ENCODE assay signal across 27 cellular contexts in genomic region chr1:69929278-69930057, GRCh38.
DNase-seq lines count a peak whose midpoint lies in the region; ATAC-seq and TF ChIP-seq lines count a peak whose summit lies in the region.
"Had no signal": no experiment of that assay in that cellular context is flagged by ENCODE, and none has a peak within 500 bp of the region (broad histone marks: within the 10 kb centered on the region; RNA-seq: fewer than 3 reads in every experiment).

No MANE protein-coding gene starts in this region.

- H3K4me1 ChIP-seq in GM23248 (ENCODE audit: insufficient read depth) = no peaks in the 10 kb centered on the region
- H3K4me1 ChIP-seq: BLaER1 treated with 17β-estradiol and CSF1 and Interleukin-3, amounts not matched to agents 10 nM and 100 nM; neural progenitor cell; vagina had no signal

- no peaks in the 10 kb centered on the region for H3K9me3 ChIP-seq in GM23248 (ENCODE audit: low read depth)
- H3K9me3 ChIP-seq: thoracic aorta, vagina had no signal

- H4K20me1 ChIP-seq in GM23248 (ENCODE audit: insufficient read depth) = no peaks in the 10 kb centered on the region
- H4K20me1 ChIP-seq: BLaER1 treated with 17β-estradiol and CSF1 and Interleukin-3, amounts not matched to agents 10 nM and 100 nM had no signal

- H3K79me2 ChIP-seq in GM23248 (ENCODE audit: insufficient read depth) = no peaks in the 10 kb centered on the region

- no peak overlapping the region for H3K4me2 ChIP-seq in GM23248 (ENCODE audit: unreplicated experiment)
- H3K4me2 ChIP-seq: BLaER1 treated with 17β-estradiol and CSF1 and Interleukin-3, amounts not matched to agents 10 nM and 100 nM; neural progenitor cell had no signal

- CTCF ChIA-PET in activated CD4-positive, alpha-beta memory T cell treated with anti-CD3 and anti-CD28 coated beads for 36 hours (lab: Charles Lee) = no interaction called here

- H2AFZ ChIP-seq in GM23248 = no peak overlapping the region
- H2AFZ ChIP-seq: neural progenitor cell had no signal

- DNase-seq in GM23248 (peak; percentile 27), MV-4-11 (lab: John Stamatoyannopoulos, UW) (peak; percentile 39), amniotic epithelial cell (ENCODE audit: low read depth) (peak; percentile 67), fibroblast of villous mesenchyme (ENCODE audit: low read depth) (peak; percentile 38), CD14-positive monocyte (ENCODE audit: low spot score) (no peak)
- DNase-seq in activated CD4-positive, alpha-beta memory T cell treated with anti-CD3 and anti-CD28 coated beads for 36 hours = no peak
- DNase-seq: ACHN; activated CD8-positive, alpha-beta T cell treated with anti-CD3 and anti-CD28 coated beads for 36 hours; activated naive CD8-positive, alpha-beta T cell treated with anti-CD3 and anti-CD28 coated beads for 36 hours; EL; erythroblast; KG1; NCI-H1092 treated with DMSO at 0.1 percent for 48 hours; NCI-H1930; NCI-H2227 treated with DMSO at 0.1 percent for 48 hours; NCI-H748 treated with DMSO at 0.1 percent for 48 hours; SHP77; stimulated activated CD4-positive, alpha-beta T cell treated with anti-CD3 and anti-CD28 coated beads, Interleukin-15, amount 100 ng/mL, for 24 hours; stimulated activated naive CD8-positive, alpha-beta T cell treated with anti-CD3 and anti-CD28 coated beads, Interleukin-15, Interleukin-2, amounts not matched to agents 100 U/mL and 50 U/mL, for 24 hours had no signal

- H3K36me3 ChIP-seq in GM23248 (ENCODE audit: low read depth) = no peaks in the 10 kb centered on the region
- H3K36me3 ChIP-seq: BLaER1 treated with 17β-estradiol and CSF1 and Interleukin-3, amounts not matched to agents 10 nM and 100 nM; neural progenitor cell; thoracic aorta; vagina had no signal

- no peaks in the 10 kb centered on the region for H3F3A ChIP-seq in GM23248 (ENCODE audit: insufficient read depth)

- POLR2A ChIA-PET in activated CD4-positive, alpha-beta memory T cell treated with anti-CD3 and anti-CD28 coated beads for 36 hours (lab: Charles Lee) = no interaction called here

- ATAC-seq in HG02759 (IDR thresholded peaks at IDR 0.05; ENCODE audit: unreplicated experiment) (no peak), HG03469 (IDR thresholded peaks at IDR 0.05; ENCODE audit: unreplicated experiment) (no peak)
- ATAC-seq: activated CD4-positive, CD25-positive, alpha-beta regulatory T cell treated with anti-CD3 and anti-CD28 coated beads, Interleukin-2, amount 50 U/mL, for 24 hours; activated CD8-positive, alpha-beta T cell treated with anti-CD3 and anti-CD28 coated beads for 36 hours; sciatic nerve; stimulated activated naive CD8-positive, alpha-beta T cell treated with anti-CD3 and anti-CD28 coated beads, Interleukin-15, Interleukin-2, amounts not matched to agents 100 U/mL and 50 U/mL, for 24 hours had no signal

- H3K9ac ChIP-seq in GM23248 = no peak overlapping the region
- H3K9ac ChIP-seq: BLaER1 treated with 17β-estradiol and CSF1 and Interleukin-3, amounts not matched to agents 10 nM and 100 nM; neural progenitor cell had no signal

- in situ Hi-C loops in GM23248 (cut with MboI) = no loop called here

- H3K27me3 Mint-ChIP-seq in activated CD4-positive, alpha-beta memory T cell treated with anti-CD3 and anti-CD28 coated beads for 36 hours = no peaks in the 10 kb centered on the region
- H3K27me3 Mint-ChIP-seq in CD14-positive monocyte (ENCODE audit: low read depth in 3 of 3) = no peaks in the 10 kb centered on the region
- H3K27me3 Mint-ChIP-seq: activated CD8-positive, alpha-beta T cell treated with anti-CD3 and anti-CD28 coated beads for 36 hours; activated naive CD8-positive, alpha-beta T cell treated with anti-CD3 and anti-CD28 coated beads for 36 hours had no signal

- no peak overlapping the region for H3K27ac Mint-ChIP-seq in activated CD4-positive, alpha-beta memory T cell treated with anti-CD3 and anti-CD28 coated beads for 36 hours
- no peak overlapping the region for H3K27ac Mint-ChIP-seq in CD14-positive monocyte
- H3K27ac Mint-ChIP-seq: activated CD8-positive, alpha-beta T cell treated with anti-CD3 and anti-CD28 coated beads for 36 hours; activated naive CD8-positive, alpha-beta T cell treated with anti-CD3 and anti-CD28 coated beads for 36 hours; neural progenitor cell had no signal

- TF ChIP-seq CTCF in fibroblast of villous mesenchyme (IDR thresholded peaks at IDR 0.05; ENCODE audit: insufficient read depth, low read depth, low read length) (no peak), CD14-positive monocyte (IDR thresholded peaks at IDR 0.05) (no peak)

- intact Hi-C loops in activated CD4-positive, alpha-beta memory T cell treated with anti-CD3 and anti-CD28 coated beads for 36 hours (cut with micrococcal nuclease) = no loop called here
- intact Hi-C loops in CD14-positive monocyte (cut with micrococcal nuclease) = no loop called here

- no peak overlapping the region for H3K4me3 ChIP-seq in GM23248
- no peak overlapping the region for H3K4me3 ChIP-seq in fibroblast of villous mesenchyme (ENCODE audit: low read depth, low read length)
- H3K4me3 ChIP-seq: BLaER1 treated with 17β-estradiol and CSF1 and Interleukin-3, amounts not matched to agents 10 nM and 100 nM; neural progenitor cell; thoracic aorta; vagina had no signal

- H3K27me3 ChIP-seq in GM23248 (replicated peaks; ENCODE audit: insufficient read depth) = no peaks in the 10 kb centered on the region
- H3K27me3 ChIP-seq: BLaER1 treated with 17β-estradiol and CSF1 and Interleukin-3, amounts not matched to agents 10 nM and 100 nM; neural progenitor cell; vagina had no signal

- H3K27ac ChIP-seq in GM23248 = no peak overlapping the region
- H3K27ac ChIP-seq: BLaER1 treated with 17β-estradiol and CSF1 and Interleukin-3, amounts not matched to agents 10 nM and 100 nM; neural progenitor cell; thoracic aorta; vagina had no signal

- WGBS in GM23248 (ENCODE audit: low coverage in 1 of 2, low lambda C conversion rate in 2 of 2, missing lambda C conversion rate in 2 of 2), 2 experiments = 88 to 93% methylated on average over 2 of the region's 2 CpGs

- peaks cover 5% of the 10 kb centered on the region for H3K9me3 Mint-ChIP-seq in activated CD4-positive, alpha-beta memory T cell treated with anti-CD3 and anti-CD28 coated beads for 36 hours
- H3K9me3 Mint-ChIP-seq in CD14-positive monocyte = peaks cover 2 to 29% (median 16%) of the 10 kb centered on the region in 7 donors

- no peaks in the 10 kb centered on the region for H3K36me3 Mint-ChIP-seq in activated CD4-positive, alpha-beta memory T cell treated with anti-CD3 and anti-CD28 coated beads for 36 hours
- no peaks in the 10 kb centered on the region for H3K36me3 Mint-ChIP-seq in CD14-positive monocyte
- H3K36me3 Mint-ChIP-seq: activated naive CD8-positive, alpha-beta T cell treated with anti-CD3 and anti-CD28 coated beads for 36 hours; neural progenitor cell had no signal

- no peaks in the 10 kb centered on the region for H3K9me2 ChIP-seq in GM23248 (ENCODE audit: insufficient read depth)

- no peak overlapping the region for H3K4me3 Mint-ChIP-seq in activated CD4-positive, alpha-beta memory T cell treated with anti-CD3 and anti-CD28 coated beads for 36 hours
- H3K4me3 Mint-ChIP-seq in CD14-positive monocyte = no peak overlapping the region
- H3K4me3 Mint-ChIP-seq: activated CD8-positive, alpha-beta T cell treated with anti-CD3 and anti-CD28 coated beads for 36 hours; activated naive CD8-positive, alpha-beta T cell treated with anti-CD3 and anti-CD28 coated beads for 36 hours; neural progenitor cell had no signal

- no peaks in the 10 kb centered on the region for H3K4me1 Mint-ChIP-seq in activated CD4-positive, alpha-beta memory T cell treated with anti-CD3 and anti-CD28 coated beads for 36 hours (ENCODE audit: low read depth)
- no peaks in the 10 kb centered on the region for H3K4me1 Mint-ChIP-seq in CD14-positive monocyte
- H3K4me1 Mint-ChIP-seq: activated naive CD8-positive, alpha-beta T cell treated with anti-CD3 and anti-CD28 coated beads for 36 hours; neural progenitor cell had no signal

Comparison
In these comparisons a context has a peak if more than half of its experiments do, and no peak if none do; other contexts are left out.
1. DNase-seq: peak in GM23248 (single experiment), MV-4-11 (single experiment), amniotic epithelial cell (single experiment) and fibroblast of villous mesenchyme (single experiment); none in activated CD4-positive, alpha-beta memory T cell treated with anti-CD3 and anti-CD28 coated beads for 36 hours (single experiment) and CD14-positive monocyte (single experiment).